Comparison of ENCODE assay signal across 17 cellular contexts in genomic region chr9:99682870-99683269, GRCh38.
DNase-seq lines count a peak whose midpoint lies in the region; ATAC-seq and TF ChIP-seq lines count a peak whose summit lies in the region.
"Had no signal": no experiment of that assay in that cellular context is flagged by ENCODE, and none has a peak within 500 bp of the region (broad histone marks: within the 10 kb centered on the region; RNA-seq: fewer than 3 reads in every experiment).

No MANE protein-coding gene starts in this region.

- intact Hi-C loops in naive thymus-derived CD4-positive, alpha-beta T cell (cut with micrococcal nuclease), result no loop called here
- intact Hi-C loops in sigmoid colon (cut with DNase I), result no loop called here

- no peak for TF ChIP-seq POLR2A in sigmoid colon (IDR thresholded peaks at IDR 0.05)

- peaks cover 0 to 20% (median 9%) of the 10 kb centered on the region in 5 donors for H3K27me3 Mint-ChIP-seq in naive thymus-derived CD4-positive, alpha-beta T cell

- peaks cover 0 to 4% (median 0%) of the 10 kb centered on the region in 3 experiments for H3K9me3 ChIP-seq in naive thymus-derived CD4-positive, alpha-beta T cell (ENCODE audit: control insufficient read depth in 2 of 3, low read length in 3 of 3)
- H3K9me3 ChIP-seq in sigmoid colon, result no peaks in the 10 kb centered on the region
- H3K9me3 ChIP-seq: A549 had no signal

- peak; percentile 48 for ATAC-seq in naive thymus-derived CD4-positive, alpha-beta T cell
- ATAC-seq: A549, K562 had no signal

- H3K4me3 ChIP-seq in HL-60 (replicated peaks; ENCODE audit: insufficient read depth, low read length) (no peak overlapping the region), sigmoid colon (no peak overlapping the region)
- no peak overlapping the region for H3K4me3 ChIP-seq in naive thymus-derived CD4-positive, alpha-beta T cell (ENCODE audit: low read length)
- H3K4me3 ChIP-seq: A549; BLaER1 treated with 17β-estradiol and CSF1 and Interleukin-3, amounts not matched to agents 10 nM and 100 nM; K562 had no signal

- H3K27me3 ChIP-seq in HL-60 (ENCODE audit: insufficient read depth, poor library complexity, severe bottlenecking) (no peaks in the 10 kb centered on the region), sigmoid colon (no peaks in the 10 kb centered on the region)
- no peaks in the 10 kb centered on the region for H3K27me3 ChIP-seq in naive thymus-derived CD4-positive, alpha-beta T cell (ENCODE audit: control insufficient read depth in 2 of 2, insufficient read depth in 2 of 2, low read length in 2 of 2)
- H3K27me3 ChIP-seq: BLaER1 treated with 17β-estradiol and CSF1 and Interleukin-3, amounts not matched to agents 10 nM and 100 nM had no signal

- H3K4me1 ChIP-seq in naive thymus-derived CD4-positive, alpha-beta T cell (ENCODE audit: control insufficient read depth in 2 of 2, insufficient read depth in 2 of 2, low read length in 2 of 2), result no peaks in the 10 kb centered on the region
- peaks cover 0 to 5% (median 0%) of the 10 kb centered on the region in 4 donors for H3K4me1 ChIP-seq in sigmoid colon
- H3K4me1 ChIP-seq: A549 had no signal

- no peak for TF ChIP-seq EP300 in sigmoid colon (IDR thresholded peaks at IDR 0.05)

- H3K27ac ChIP-seq in HL-60 (replicated peaks), result peak overlapping the region; percentile 21
- no peak overlapping the region for H3K27ac ChIP-seq in naive thymus-derived CD4-positive, alpha-beta T cell (ENCODE audit: low read depth, low read length)
- H3K27ac ChIP-seq in sigmoid colon, result no peak overlapping the region
- H3K27ac ChIP-seq: A549; BLaER1 treated with 17β-estradiol and CSF1 and Interleukin-3, amounts not matched to agents 10 nM and 100 nM had no signal

- CTCF ChIA-PET in naive thymus-derived CD4-positive, alpha-beta T cell (lab: Charles Lee), result no interaction called here

- no peaks in the 10 kb centered on the region for H3K36me3 ChIP-seq in naive thymus-derived CD4-positive, alpha-beta T cell (ENCODE audit: control insufficient read depth in 2 of 3, insufficient read depth in 3 of 3, low read length in 3 of 3)
- H3K36me3 ChIP-seq in sigmoid colon, result no peaks in the 10 kb centered on the region
- H3K36me3 ChIP-seq: BLaER1 treated with 17β-estradiol and CSF1 and Interleukin-3, amounts not matched to agents 10 nM and 100 nM had no signal

- peak; percentile 77 to 79 for DNase-seq in HL-60 (ENCODE audit: low read depth in 1 of 2, low spot score in 1 of 2)
- DNase-seq in MV-4-11 (lab: John Stamatoyannopoulos, UW), result peak; percentile 77
- peak; percentile 69 for DNase-seq in OCI-M1 (lab: John Stamatoyannopoulos, UW)
- no peak for DNase-seq in naive thymus-derived CD4-positive, alpha-beta T cell
- no peak for DNase-seq in sigmoid colon
- no peak for DNase-seq in NCI-H2171 (lab: John Stamatoyannopoulos, UW)
- no peak for DNase-seq in NCI-H69 (lab: John Stamatoyannopoulos, UW)
- no peak for DNase-seq in G401 (ENCODE audit: low spot score)
- DNase-seq: NCI-H1092 treated with DMSO at 0.1 percent for 48 hours, NCI-H146, NCI-H2029 treated with DMSO at 0.1 percent for 48 hours, NCI-H446 treated with DMSO at 0.1 percent for 48 hours, NCI-H748 treated with DMSO at 0.1 percent for 48 hours, Right ventricle myocardium superior had no signal

- H3K9me3 Mint-ChIP-seq in naive thymus-derived CD4-positive, alpha-beta T cell, result peaks cover 1 to 22% (median 9%) of the 10 kb centered on the region in 11 donors

- TF ChIP-seq CTCF in HL-60 (IDR thresholded peaks at IDR 0.05; ENCODE audit: insufficient read depth, low read length), result no peak
- TF ChIP-seq CTCF in sigmoid colon (IDR thresholded peaks at IDR 0.05), result no peak

- in situ Hi-C loops in G401 (cut with HindIII; ENCODE audit: low sequenced_read_pairs), result no loop called here

- no peak overlapping the region for H3K4me3 Mint-ChIP-seq in naive thymus-derived CD4-positive, alpha-beta T cell

- H3K36me3 Mint-ChIP-seq in naive thymus-derived CD4-positive, alpha-beta T cell, result peaks cover 0 to 7% (median 3%) of the 10 kb centered on the region in 5 donors

- H3K4me1 Mint-ChIP-seq in naive thymus-derived CD4-positive, alpha-beta T cell, result peaks cover 0 to 2% (median 0%) of the 10 kb centered on the region in 7 donors

- POLR2A ChIA-PET in naive thymus-derived CD4-positive, alpha-beta T cell (lab: Charles Lee), result no interaction called here

- WGBS in sigmoid colon, 2 donors, result 58 to 63% methylated on average over 2 of the region's 2 CpGs

- H3K27ac Mint-ChIP-seq in naive thymus-derived CD4-positive, alpha-beta T cell, result no peak overlapping the region

Comparison
In these comparisons a context has a peak if more than half of its experiments do, and no peak if none do; other contexts are left out.
1. DNase-seq: peak in HL-60 (2 of 2), MV-4-11 (single experiment) and OCI-M1 (single experiment); none in naive thymus-derived CD4-positive, alpha-beta T cell (0 of 9), sigmoid colon (single experiment), NCI-H2171 (single experiment), NCI-H69 (single experiment) and G401 (single experiment).